In the genomic region with DNA sequence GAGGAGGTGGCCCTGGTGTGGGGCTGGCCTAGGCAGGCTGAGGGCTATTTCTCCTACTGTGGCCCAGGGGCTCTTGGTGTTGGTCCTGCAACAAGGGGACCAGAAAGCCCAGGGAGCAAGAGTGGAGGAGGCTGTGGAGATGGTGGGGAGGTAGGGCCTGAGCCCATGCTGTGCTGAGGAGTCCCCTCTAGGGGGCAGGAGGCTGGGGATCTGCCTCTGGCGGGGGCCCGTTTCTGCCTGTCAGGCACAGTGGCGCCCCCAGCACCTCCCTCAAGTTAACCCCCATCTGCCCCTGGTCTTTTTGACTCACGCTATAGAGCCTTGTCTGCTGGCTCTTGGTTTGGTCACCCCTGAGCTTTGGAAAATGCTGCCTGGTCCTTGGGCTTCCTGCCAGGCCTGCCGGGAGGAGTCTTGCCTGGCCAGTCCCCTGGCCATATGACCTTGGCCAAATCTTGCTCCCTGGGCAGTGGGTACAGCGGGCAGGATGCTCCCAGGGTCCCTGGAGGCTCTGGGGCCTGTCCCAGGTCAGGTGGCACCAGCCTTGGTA, we compare ENCODE assay signal across 8 cellular contexts. TPM values are rescaled to one million over a fixed set of nuclear protein-coding genes. Genes with fewer than 3 reads are reported as not detected.
DNase-seq lines count a peak whose midpoint lies in the region; ATAC-seq and TF ChIP-seq lines count a peak whose summit lies in the region.

No MANE protein-coding gene starts in this region.

- TF ChIP-seq CTCF in CD14-positive monocyte (IDR thresholded peaks at IDR 0.05), result peak; percentile 61
- TF ChIP-seq CTCF in HL-60 (IDR thresholded peaks at IDR 0.05; ENCODE audit: insufficient read depth, low read length), result peak; percentile 37

- H3K4ac ChIP-seq in mesendoderm (ENCODE audit: low read depth, low read length), result no peak overlapping the region

- H3K27ac ChIP-seq in HL-60 (replicated peaks), result no peak overlapping the region
- H3K27ac ChIP-seq in mesendoderm (ENCODE audit: low read depth, low read length), result no peak overlapping the region

- peaks cover 0 to 6% (median 0%) of the 10 kb centered on the region in 7 donors for H3K9me3 Mint-ChIP-seq in CD14-positive monocyte
- H3K9me3 Mint-ChIP-seq in activated naive CD8-positive, alpha-beta T cell treated with anti-CD3 and anti-CD28 coated beads for 36 hours, result no peaks in the 10 kb centered on the region

- no CpG with 5 or more reads among the region's 6 CpGs for WGBS in mesendoderm (ENCODE audit: extremely low coverage, insufficient coverage, low lambda C conversion rate)

- no peak overlapping the region for H3K9ac ChIP-seq in mesendoderm (ENCODE audit: low read length)

- H3K23ac ChIP-seq in mesendoderm (ENCODE audit: low read length), result no peak overlapping the region

- H3K79me2 ChIP-seq in mesendoderm (ENCODE audit: control insufficient read depth, insufficient read depth, low read length), result no peaks in the 10 kb centered on the region

- H3K36me3 ChIP-seq in mesendoderm (ENCODE audit: control insufficient read depth, insufficient read depth, low read length), result no peaks in the 10 kb centered on the region

- H3K4me2 ChIP-seq in mesendoderm (ENCODE audit: low read length), result no peak overlapping the region

- ATAC-seq in HG03432 (IDR thresholded peaks at IDR 0.05; ENCODE audit: unreplicated experiment), result no peak
- no peak for ATAC-seq in GM19395 (IDR thresholded peaks at IDR 0.05; ENCODE audit: unreplicated experiment)

- H4K5ac ChIP-seq in mesendoderm (ENCODE audit: low read length), result no peak overlapping the region

- H2AK5ac ChIP-seq in mesendoderm (ENCODE audit: low read length), result no peak overlapping the region

- intact Hi-C loops in CD14-positive monocyte (cut with micrococcal nuclease), result no loop called here

- H2BK5ac ChIP-seq in mesendoderm (ENCODE audit: low read length), result no peak overlapping the region

- no peak overlapping the region for H3K27ac Mint-ChIP-seq in CD14-positive monocyte
- H3K27ac Mint-ChIP-seq in activated naive CD8-positive, alpha-beta T cell treated with anti-CD3 and anti-CD28 coated beads for 36 hours, result no peak overlapping the region

- no peak overlapping the region for H4K8ac ChIP-seq in mesendoderm (ENCODE audit: low read depth, low read length)

- no peak overlapping the region for H2BK120ac ChIP-seq in mesendoderm (ENCODE audit: low read depth, low read length)

- H3K27me3 ChIP-seq in HL-60 (ENCODE audit: insufficient read depth, poor library complexity, severe bottlenecking) (peaks cover 13% of the 10 kb centered on the region), mesendoderm (ENCODE audit: insufficient read depth, low read length, poor library complexity) (no peaks in the 10 kb centered on the region)

- peaks cover 19 to 34% (median 22%) of the 10 kb centered on the region in 3 donors for H3K27me3 Mint-ChIP-seq in CD14-positive monocyte (ENCODE audit: low read depth in 3 of 3)
- no peaks in the 10 kb centered on the region for H3K27me3 Mint-ChIP-seq in activated naive CD8-positive, alpha-beta T cell treated with anti-CD3 and anti-CD28 coated beads for 36 hours

- peaks cover 21% of the 10 kb centered on the region for H3K4me1 Mint-ChIP-seq in CD14-positive monocyte
- peaks cover 10% of the 10 kb centered on the region for H3K4me1 Mint-ChIP-seq in activated naive CD8-positive, alpha-beta T cell treated with anti-CD3 and anti-CD28 coated beads for 36 hours

- peaks cover 12% of the 10 kb centered on the region for H3K79me1 ChIP-seq in mesendoderm (ENCODE audit: low read length)

- H3K36me3 Mint-ChIP-seq in CD14-positive monocyte, result peaks cover 16 to 25% of the 10 kb centered on the region in 2 donors
- H3K36me3 Mint-ChIP-seq in activated naive CD8-positive, alpha-beta T cell treated with anti-CD3 and anti-CD28 coated beads for 36 hours, result no peaks in the 10 kb centered on the region

- DNase-seq in CD14-positive monocyte (ENCODE audit: low spot score), result no peak
- no peak for DNase-seq in HL-60 (ENCODE audit: low read depth in 1 of 2, low spot score in 1 of 2)
- peak; percentile 50 for DNase-seq in activated naive CD8-positive, alpha-beta T cell treated with anti-CD3 and anti-CD28 coated beads for 36 hours
- DNase-seq in mesendoderm, result peak; percentile 69
- no peak for DNase-seq in NCI-H2171 treated with DMSO at 0.1 percent for 48 hours (lab: John Stamatoyannopoulos, UW)
- DNase-seq in activated CD4-positive, alpha-beta T cell treated with anti-CD3 and anti-CD28 coated beads, Interleukin-2, amount 50 U/mL, for 4 hours, result no peak

- H3K4me3 ChIP-seq in HL-60 (replicated peaks; ENCODE audit: insufficient read depth, low read length) (no peak overlapping the region), mesendoderm (ENCODE audit: low read length) (no peak overlapping the region)

- no peaks in the 10 kb centered on the region for H3K4me1 ChIP-seq in mesendoderm (ENCODE audit: control insufficient read depth, low read depth, low read length)

- H3K4me3 Mint-ChIP-seq in CD14-positive monocyte, result no peak overlapping the region
- no peak overlapping the region for H3K4me3 Mint-ChIP-seq in activated naive CD8-positive, alpha-beta T cell treated with anti-CD3 and anti-CD28 coated beads for 36 hours

- no peak overlapping the region for H3K18ac ChIP-seq in mesendoderm (ENCODE audit: low read length)

- peak overlapping the region; percentile 15 for H3K56ac ChIP-seq in mesendoderm (ENCODE audit: low read length)

- H2BK15ac ChIP-seq in mesendoderm (replicated peaks; ENCODE audit: low read depth), result no peak overlapping the region

RNA-seq across cellular contexts. Expression of a gene that starts 5.9 kb away (rescaled TPM):
- polyA plus RNA-seq in CD14-positive monocyte, result 10 to 100 TPM in 1 of 2 donors, 1 to 10 TPM in 1; 8.6 to 11.2 TPM
- total RNA-seq in activated naive CD8-positive, alpha-beta T cell treated with anti-CD3 and anti-CD28 coated beads for 36 hours, result 10 to 100 TPM in 1 of 2 experiments, 1 to 10 TPM in 1; 7.7 to 10.0 TPM
- polyA plus RNA-seq in mesendoderm (2013, experiment 1 of 2), result 12.3 TPM
- polyA plus RNA-seq in mesendoderm (2013, experiment 2 of 2), result 11.6 TPM

RNA-seq across cellular contexts. Expression of a gene that starts 49.2 kb away (rescaled TPM):
- polyA plus RNA-seq in CD14-positive monocyte, result 10 to 100 TPM; 44.1 to 44.8 TPM
- total RNA-seq in activated naive CD8-positive, alpha-beta T cell treated with anti-CD3 and anti-CD28 coated beads for 36 hours, result 10 to 100 TPM; 21.6 to 23.8 TPM
- polyA plus RNA-seq in mesendoderm (2013, experiment 1 of 2), result 11.6 TPM
- polyA plus RNA-seq in mesendoderm (2013, experiment 2 of 2), result 11.8 TPM

Comparison
In these comparisons a context has a peak if more than half of its experiments do, and no peak if none do; other contexts are left out.
1. DNase-seq: peak in activated naive CD8-positive, alpha-beta T cell treated with anti-CD3 and anti-CD28 coated beads for 36 hours (single experiment) and mesendoderm (single experiment); none in CD14-positive monocyte (single experiment), HL-60 (0 of 2), NCI-H2171 treated with DMSO at 0.1 percent for 48 hours (single experiment) and activated CD4-positive, alpha-beta T cell treated with anti-CD3 and anti-CD28 coated beads, Interleukin-2, amount 50 U/mL, for 4 hours (0 of 2).